In the genomic region with DNA sequence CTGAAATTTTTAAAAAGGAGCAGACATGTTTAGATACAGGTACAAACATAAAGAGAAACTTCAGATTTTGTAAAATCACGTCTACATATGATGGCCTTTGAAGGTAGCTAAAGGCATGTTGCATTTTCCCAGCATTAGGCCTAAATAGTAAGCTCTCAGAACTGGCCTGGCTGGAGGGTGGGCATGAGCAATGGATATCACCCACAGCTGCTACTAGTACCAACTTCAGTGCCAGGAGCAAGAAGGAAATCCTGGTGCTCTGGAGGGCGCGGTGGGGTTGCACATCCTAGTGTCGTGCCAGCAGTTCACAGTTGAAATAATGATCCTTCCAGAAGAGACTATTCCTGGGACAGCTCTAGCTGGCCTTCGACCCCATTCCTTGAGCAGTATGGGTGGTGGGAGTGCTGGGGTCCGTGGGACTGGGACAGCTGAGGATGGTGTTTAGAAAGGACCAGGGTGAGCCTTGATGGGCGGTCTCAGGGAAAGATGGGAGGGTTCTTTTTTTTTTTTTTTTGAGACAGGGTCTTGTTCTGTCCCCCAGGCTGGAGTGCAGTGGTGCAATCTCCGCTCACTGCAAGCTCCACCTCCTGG, we compare ENCODE assay signal across 18 cellular contexts. TPM values are rescaled to one million over a fixed set of nuclear protein-coding genes. Genes with fewer than 3 reads are reported as not detected.
A peak's percentile ranks its signal among the peaks of the same experiment; 100 is the strongest.
DNase-seq lines count a peak whose midpoint lies in the region; ATAC-seq and TF ChIP-seq lines count a peak whose summit lies in the region.
"Had no signal": no experiment of that assay in that cellular context is flagged by ENCODE, and none has a peak within 500 bp of the region (broad histone marks: within the 10 kb centered on the region; RNA-seq: fewer than 3 reads in every experiment).

No MANE protein-coding gene starts in this region.

- no peaks in the 10 kb centered on the region for H3K4me1 Mint-ChIP-seq in activated T-helper 1 cell treated with anti-CD3 and anti-CD28 coated beads, Interleukin-12 subunit alpha, Interleukin-12 subunit beta, Interleukin-2, Interleukin-4 antibody, amounts not matched to agents 30 ng/mL and 10 ng/mL and 1 ng/mL, durations not matched to agents 14 hours and 24 hours and 36 hours (ENCODE audit: low read depth)

- H3K27me3 ChIP-seq in heart right ventricle (peaks cover 0 to 27% (median 23%) of the 10 kb centered on the region in 7 donors), esophagus squamous epithelium (peaks cover 0 to 47% (median 4%) of the 10 kb centered on the region in 4 donors), psoas muscle (ENCODE audit: insufficient read depth in 3 of 3, low read length in 2 of 3) (no peaks in the 10 kb centered on the region), transverse colon (peaks cover 14% of the 10 kb centered on the region)
- H3K27me3 ChIP-seq: BLaER1 treated with 17β-estradiol and CSF1 and Interleukin-3, amounts not matched to agents 10 nM and 100 nM had no signal

- in situ Hi-C loops in transverse colon (cut with MboI; ENCODE audit: low pct_ligation_motif_present in 1 of 4, low pct_unique_long_range_greater_than_20kb in 1 of 4, low sequenced_read_pairs in 3 of 4) = no loop called here

- no peaks in the 10 kb centered on the region for H3K9me3 Mint-ChIP-seq in activated T-helper 1 cell treated with anti-CD3 and anti-CD28 coated beads, Interleukin-12 subunit alpha, Interleukin-12 subunit beta, Interleukin-2, Interleukin-4 antibody, amounts not matched to agents 30 ng/mL and 10 ng/mL and 1 ng/mL, durations not matched to agents 14 hours and 24 hours and 36 hours
- H3K9me3 Mint-ChIP-seq: GM23338 had no signal

- no peak for TF ChIP-seq EP300 in transverse colon (IDR thresholded peaks at IDR 0.05; ENCODE audit: low read depth)

- H3K4me1 ChIP-seq in heart right ventricle (peaks cover 0 to 7% (median 5%) of the 10 kb centered on the region in 9 donors), esophagus squamous epithelium (peaks cover 0 to 16% (median 0%) of the 10 kb centered on the region in 3 donors), psoas muscle (no peaks in the 10 kb centered on the region), transverse colon (peaks cover 6 to 9% (median 7%) of the 10 kb centered on the region in 4 donors)

- TF ChIP-seq POLR2A in esophagus squamous epithelium (IDR thresholded peaks at IDR 0.05) = no peak
- no peak for TF ChIP-seq POLR2A in transverse colon (IDR thresholded peaks at IDR 0.05)

- no peak for ATAC-seq in heart right ventricle
- no peak for ATAC-seq in left cardiac atrium
- ATAC-seq in psoas muscle = no peak
- ATAC-seq in GM21576 (IDR thresholded peaks at IDR 0.05; ENCODE audit: unreplicated experiment) = no peak
- ATAC-seq: GM23338 had no signal

- H3K27ac ChIP-seq in heart right ventricle (peak overlapping the region in 8 of 10 donors; percentile 42 to 98 (median 94)), esophagus squamous epithelium (peak overlapping the region in 3 of 4 donors; percentile 70 to 86 (median 84)), psoas muscle (peak overlapping the region; percentile 99), transverse colon (peak overlapping the region; percentile 59 to 96 (median 89))
- H3K27ac ChIP-seq: BLaER1 treated with 17β-estradiol and CSF1 and Interleukin-3, amounts not matched to agents 10 nM and 100 nM; PC-9 had no signal

- DNase-seq in heart right ventricle (no peak), left cardiac atrium (no peak), esophagus squamous epithelium (lab: John Stamatoyannopoulos, UW) (no peak), psoas muscle (peak; percentile 19 to 66), transverse colon (no peak), NCI-H526 treated with DMSO at 0.1 percent for 48 hours (lab: John Stamatoyannopoulos, UW) (no peak)
- DNase-seq in activated T-helper 1 cell treated with anti-CD3 and anti-CD28 coated beads, Interleukin-12 subunit alpha, Interleukin-12 subunit beta, Interleukin-2, Interleukin-4 antibody, amounts not matched to agents 30 ng/mL and 10 ng/mL and 1 ng/mL, durations not matched to agents 14 hours and 24 hours and 36 hours (ENCODE audit: low spot score) = no peak
- DNase-seq: DMS 273 treated with DMSO at 0.1 percent for 48 hours, KG1, NCI-H1092 treated with DMSO at 0.1 percent for 48 hours, NCI-H187, NCI-H446, NCI-H748 treated with DMSO at 0.1 percent for 48 hours, PC-9 had no signal

- WGBS in heart right ventricle, 2 donors = 57 to 68% methylated on average over 8 of the region's 8 CpGs
- 47 to 76% methylated on average over 5 to 6 of the region's 8 CpGs for WGBS in esophagus squamous epithelium, 2 donors
- 36 to 42% (median 36%) methylated on average over 8 of the region's 8 CpGs for WGBS in psoas muscle, 3 donors
- WGBS in transverse colon (ENCODE audit: low coverage in 1 of 2), 2 donors = 67 to 78% methylated on average over 1 to 8 of the region's 8 CpGs

- H3K36me3 ChIP-seq in heart right ventricle (peaks cover 0 to 74% (median 10%) of the 10 kb centered on the region in 9 donors), esophagus squamous epithelium (no peaks in the 10 kb centered on the region), psoas muscle (ENCODE audit: insufficient read depth in 1 of 2, low read depth in 1 of 2) (peaks cover 0 to 84% of the 10 kb centered on the region in 2 donors), transverse colon (no peaks in the 10 kb centered on the region)
- H3K36me3 ChIP-seq: BLaER1 treated with 17β-estradiol and CSF1 and Interleukin-3, amounts not matched to agents 10 nM and 100 nM had no signal

- no peaks in the 10 kb centered on the region for H3K9me3 ChIP-seq in heart right ventricle
- H3K9me3 ChIP-seq in esophagus squamous epithelium = no peaks in the 10 kb centered on the region
- H3K9me3 ChIP-seq in psoas muscle = no peaks in the 10 kb centered on the region
- no peaks in the 10 kb centered on the region for H3K9me3 ChIP-seq in transverse colon
- H3K9me3 ChIP-seq: BLaER1 treated with 17β-estradiol and CSF1 and Interleukin-3, amounts not matched to agents 10 nM and 100 nM had no signal

- H3K27me3 Mint-ChIP-seq in activated T-helper 1 cell treated with anti-CD3 and anti-CD28 coated beads, Interleukin-12 subunit alpha, Interleukin-12 subunit beta, Interleukin-2, Interleukin-4 antibody, amounts not matched to agents 30 ng/mL and 10 ng/mL and 1 ng/mL, durations not matched to agents 14 hours and 24 hours and 36 hours (ENCODE audit: insufficient read depth) = peaks cover 17% of the 10 kb centered on the region

- H3K4me3 Mint-ChIP-seq in activated T-helper 1 cell treated with anti-CD3 and anti-CD28 coated beads, Interleukin-12 subunit alpha, Interleukin-12 subunit beta, Interleukin-2, Interleukin-4 antibody, amounts not matched to agents 30 ng/mL and 10 ng/mL and 1 ng/mL, durations not matched to agents 14 hours and 24 hours and 36 hours = no peak overlapping the region
- H3K4me3 Mint-ChIP-seq: GM23338 had no signal

- TF ChIP-seq CTCF in heart right ventricle (IDR thresholded peaks at IDR 0.05) (no peak), esophagus squamous epithelium (IDR thresholded peaks at IDR 0.05) (no peak), psoas muscle (IDR thresholded peaks at IDR 0.05) (no peak), transverse colon (IDR thresholded peaks at IDR 0.05) (no peak)

- H3K27ac Mint-ChIP-seq in activated T-helper 1 cell treated with anti-CD3 and anti-CD28 coated beads, Interleukin-12 subunit alpha, Interleukin-12 subunit beta, Interleukin-2, Interleukin-4 antibody, amounts not matched to agents 30 ng/mL and 10 ng/mL and 1 ng/mL, durations not matched to agents 14 hours and 24 hours and 36 hours = no peak overlapping the region
- H3K27ac Mint-ChIP-seq: GM23338 had no signal

- intact Hi-C loops in heart right ventricle (cut with DNase I) = no loop called here
- intact Hi-C loops in left cardiac atrium (cut with DNase I) = no loop called here
- intact Hi-C loops in esophagus squamous epithelium (cut with DNase I) = no loop called here
- intact Hi-C loops in psoas muscle (cut with DNase I) = no loop called here
- intact Hi-C loops in transverse colon (cut with DNase I; ENCODE audit: low total_unique reads) = no loop called here
- intact Hi-C loops in activated T-helper 1 cell treated with anti-CD3 and anti-CD28 coated beads, Interleukin-12 subunit alpha, Interleukin-12 subunit beta, Interleukin-2, Interleukin-4 antibody, amounts not matched to agents 30 ng/mL and 10 ng/mL and 1 ng/mL, durations not matched to agents 14 hours and 24 hours and 36 hours (cut with micrococcal nuclease) = no loop called here

- H3K4me3 ChIP-seq in heart right ventricle (peak overlapping the region; percentile 28 to 74 (median 59)), esophagus squamous epithelium (peak overlapping the region in 3 of 4 donors; percentile 46 to 47 (median 46)), psoas muscle (peak overlapping the region; percentile 93), transverse colon (peak overlapping the region in 3 of 4 donors; percentile 9 to 46 (median 23))
- H3K4me3 ChIP-seq: BLaER1 treated with 17β-estradiol and CSF1 and Interleukin-3, amounts not matched to agents 10 nM and 100 nM; GM23338; PC-9 had no signal

- no peaks in the 10 kb centered on the region for H3K36me3 Mint-ChIP-seq in activated T-helper 1 cell treated with anti-CD3 and anti-CD28 coated beads, Interleukin-12 subunit alpha, Interleukin-12 subunit beta, Interleukin-2, Interleukin-4 antibody, amounts not matched to agents 30 ng/mL and 10 ng/mL and 1 ng/mL, durations not matched to agents 14 hours and 24 hours and 36 hours (ENCODE audit: low read depth)

RNA-seq across cellular contexts. Expression of gene DES, which starts 4.9 kb away (rescaled TPM):
- total RNA-seq in heart right ventricle = over 10,000 TPM; 12,560 to 18,019 (median 15,816) TPM
- over 10,000 TPM; 13,697 to 18,010 TPM for polyA plus RNA-seq in heart right ventricle
- total RNA-seq in left cardiac atrium = 1,000 to 10,000 TPM; 5,895 to 7,519 TPM
- total RNA-seq in esophagus squamous epithelium = 1,000 to 10,000 TPM in 1 of 4 donors, 100 to 1,000 TPM in 3; 120 to 2,698 (median 303) TPM
- over 10,000 TPM; 12,653 to 14,820 (median 13,821) TPM for total RNA-seq in psoas muscle
- polyA plus RNA-seq in psoas muscle = over 10,000 TPM in 2 of 3 donors, 1,000 to 10,000 TPM in 1; 8,143 to 13,925 (median 13,727) TPM
- over 10,000 TPM in 1 of 4 donors, 1,000 to 10,000 TPM in 2, 100 to 1,000 TPM in 1; 1,000 to 12,373 (median 1,519) TPM for total RNA-seq in transverse colon
- not detected in 2 replicates for total RNA-seq in activated T-helper 1 cell treated with anti-CD3 and anti-CD28 coated beads, Interleukin-12 subunit alpha, Interleukin-12 subunit beta, Interleukin-2, Interleukin-4 antibody, amounts not matched to agents 30 ng/mL and 10 ng/mL and 1 ng/mL, durations not matched to agents 14 hours and 24 hours and 36 hours
- total RNA-seq: MCF 10A, PC-9 had no signal

RNA-seq across cellular contexts. Expression of gene SPEG, which starts 11.6 kb away (rescaled TPM):
- total RNA-seq in heart right ventricle = 100 to 1,000 TPM in 9 of 10 donors, 10 to 100 TPM in 1; 97.2 to 151 (median 120) TPM
- 100 to 1,000 TPM in 1 of 2 donors, 10 to 100 TPM in 1; 62.9 to 130 TPM for polyA plus RNA-seq in heart right ventricle
- total RNA-seq in left cardiac atrium = 10 to 100 TPM; 94.6 to 94.9 TPM
- 10 to 100 TPM in 1 of 4 donors, 1 to 10 TPM in 3; 3.8 to 29.0 (median 5.0) TPM for total RNA-seq in esophagus squamous epithelium
- 100 to 1,000 TPM; 239 to 419 (median 304) TPM for total RNA-seq in psoas muscle
- polyA plus RNA-seq in psoas muscle = 100 to 1,000 TPM in 2 of 3 donors, 10 to 100 TPM in 1; 34.8 to 190 (median 133) TPM
- 10 to 100 TPM; 26.5 to 95.8 (median 48.5) TPM for total RNA-seq in transverse colon
- total RNA-seq in activated T-helper 1 cell treated with anti-CD3 and anti-CD28 coated beads, Interleukin-12 subunit alpha, Interleukin-12 subunit beta, Interleukin-2, Interleukin-4 antibody, amounts not matched to agents 30 ng/mL and 10 ng/mL and 1 ng/mL, durations not matched to agents 14 hours and 24 hours and 36 hours = 0.13 TPM in 1 of 2 replicates, not detected in the other

RNA-seq across cellular contexts. Expression of gene DNPEP, which starts 35.3 kb away (rescaled TPM):
- 100 to 1,000 TPM in 1 of 10 donors, 10 to 100 TPM in 9; 56.1 to 110 (median 74.0) TPM for total RNA-seq in heart right ventricle
- 10 to 100 TPM; 56.3 to 68.5 TPM for polyA plus RNA-seq in heart right ventricle
- 10 to 100 TPM; 52.6 to 70.5 TPM for total RNA-seq in left cardiac atrium
- 10 to 100 TPM; 36.7 to 82.4 (median 39.5) TPM for total RNA-seq in esophagus squamous epithelium
- 10 to 100 TPM; 60.9 to 88.3 (median 63.9) TPM for total RNA-seq in psoas muscle
- 10 to 100 TPM; 46.7 to 93.1 (median 68.7) TPM for polyA plus RNA-seq in psoas muscle
- 100 to 1,000 TPM in 2 of 4 donors, 10 to 100 TPM in 2; 61.3 to 142 (median 104) TPM for total RNA-seq in transverse colon
- total RNA-seq in activated T-helper 1 cell treated with anti-CD3 and anti-CD28 coated beads, Interleukin-12 subunit alpha, Interleukin-12 subunit beta, Interleukin-2, Interleukin-4 antibody, amounts not matched to agents 30 ng/mL and 10 ng/mL and 1 ng/mL, durations not matched to agents 14 hours and 24 hours and 36 hours = 124 and 128 TPM in 2 replicates

Comparison
In these comparisons a context has a peak if more than half of its experiments do, and no peak if none do; other contexts are left out.
1. DNase-seq: peak in psoas muscle (2 of 2); none in heart right ventricle (0 of 2), left cardiac atrium (single experiment), esophagus squamous epithelium (single experiment), transverse colon (single experiment), activated T-helper 1 cell treated with anti-CD3 and anti-CD28 coated beads, Interleukin-12 subunit alpha, Interleukin-12 subunit beta, Interleukin-2, Interleukin-4 antibody, amounts not matched to agents 30 ng/mL and 10 ng/mL and 1 ng/mL, durations not matched to agents 14 hours and 24 hours and 36 hours (single experiment) and NCI-H526 treated with DMSO at 0.1 percent for 48 hours (single experiment).
2. H3K4me3 ChIP-seq: peak in every context shown above with its lines; median percentile 93 in psoas muscle; 59 in heart right ventricle; 46 in esophagus squamous epithelium; 23 in transverse colon.
3. RNA of gene DES, which starts 4.9 kb away (total RNA-seq): 12,560 to 18,019 TPM in heart right ventricle, 12,653 to 14,820 TPM in psoas muscle, 5,895 to 7,519 TPM in left cardiac atrium, 1,000 to 12,373 TPM in transverse colon and 120 to 2,698 TPM in esophagus squamous epithelium; not detected in activated T-helper 1 cell treated with anti-CD3 and anti-CD28 coated beads, Interleukin-12 subunit alpha, Interleukin-12 subunit beta, Interleukin-2, Interleukin-4 antibody, amounts not matched to agents 30 ng/mL and 10 ng/mL and 1 ng/mL, durations not matched to agents 14 hours and 24 hours and 36 hours; every median in the first group is over 100 times any median in the second.
4. Peak in every context shown above with its lines, with median percentiles within 50 percentile points of each other: H3K27ac ChIP-seq.